25 cellular contexts compared by ENCODE assay signal in genomic region chr7:80703272-80703671, GRCh38.
DNase-seq lines count a peak whose midpoint lies in the region; ATAC-seq, FAIRE-seq and TF ChIP-seq lines count a peak whose summit lies in the region.
"Had no signal": no experiment of that assay in that cellular context is flagged by ENCODE, and none has a peak within 500 bp of the region (broad histone marks: within the 10 kb centered on the region; RNA-seq: fewer than 3 reads in every experiment).

No MANE protein-coding gene starts in this region.

- DNase-seq in HCEC 1CT (peak; percentile 26), adipocyte (ENCODE audit: low read depth) (peak; percentile 7), kidney tubule cell (ENCODE audit: low spot score) (peak; percentile 25), lower lobe of right lung (no peak), kidney (no peak)
- DNase-seq: AML-193; CD4-positive, alpha-beta memory T cell; COR-L47; DMS53; GF-D8; KBM-7; MM.1S; NCI-H2029; NCI-H446 treated with DMSO at 0.1 percent for 48 hours; NCI-H526; NK-92 treated with Interleukin-12 subunit alpha and Interleukin-12 subunit beta, amount 100 ng/mL, for 24 hours; PC-9 had no signal

- no peak for TF ChIP-seq CTCF in C4-2B (conservative IDR thresholded peaks at IDR 0.05)
- TF ChIP-seq CTCF in lower lobe of right lung (IDR thresholded peaks at IDR 0.05): no peak
- no peak for TF ChIP-seq CTCF in kidney (IDR thresholded peaks at IDR 0.05; ENCODE audit: borderline replicate concordance, extremely low read depth, insufficient read depth)

- H3K9ac ChIP-seq in adipocyte (ENCODE audit: low read length): no peak overlapping the region
- H3K9ac ChIP-seq in kidney (ENCODE audit: low read length in 2 of 2): no peak overlapping the region
- H3K9ac ChIP-seq: BLaER1 treated with 17β-estradiol and CSF1 and Interleukin-3, amounts not matched to agents 10 nM and 100 nM had no signal

- H3K9me3 ChIP-seq in adipocyte (ENCODE audit: control insufficient read depth, low read length): no peaks in the 10 kb centered on the region
- no peaks in the 10 kb centered on the region for H3K9me3 ChIP-seq in lower lobe of right lung
- no peaks in the 10 kb centered on the region for H3K9me3 ChIP-seq in kidney (ENCODE audit: control insufficient read depth in 1 of 2, low read length in 2 of 2)
- H3K9me3 ChIP-seq: BLaER1 treated with 17β-estradiol and CSF1 and Interleukin-3, amounts not matched to agents 10 nM and 100 nM; SJSA1 had no signal

- H3K36me3 ChIP-seq in adipocyte (ENCODE audit: control insufficient read depth, insufficient read depth, low read length, severe bottlenecking): no peaks in the 10 kb centered on the region
- no peaks in the 10 kb centered on the region for H3K36me3 ChIP-seq in lower lobe of right lung
- no peaks in the 10 kb centered on the region for H3K36me3 ChIP-seq in kidney (ENCODE audit: control insufficient read depth in 1 of 2, insufficient read depth in 2 of 2, low read length in 2 of 2)
- H3K36me3 ChIP-seq: BLaER1 treated with 17β-estradiol and CSF1 and Interleukin-3, amounts not matched to agents 10 nM and 100 nM; SJSA1 had no signal

- no peak overlapping the region for H3K4me3 ChIP-seq in adipocyte (ENCODE audit: low read length)
- no peak overlapping the region for H3K4me3 ChIP-seq in lower lobe of right lung
- H3K4me3 ChIP-seq in kidney (ENCODE audit: low read length in 2 of 2): no peak overlapping the region
- H3K4me3 ChIP-seq: BLaER1 treated with 17β-estradiol and CSF1 and Interleukin-3, amounts not matched to agents 10 nM and 100 nM; PC-9; SJSA1 had no signal

- H3K27me3 ChIP-seq in adipocyte (replicated peaks; ENCODE audit: control insufficient read depth, insufficient read depth, low read length) (no peaks in the 10 kb centered on the region), lower lobe of right lung (ENCODE audit: low read depth) (no peaks in the 10 kb centered on the region)
- H3K27me3 ChIP-seq: BLaER1 treated with 17β-estradiol and CSF1 and Interleukin-3, amounts not matched to agents 10 nM and 100 nM; SJSA1 had no signal

- peak overlapping the region; percentile 89; the same call in 1 of the 2 replicates for H3K27ac ChIP-seq in C4-2B
- no peak overlapping the region for H3K27ac ChIP-seq in lower lobe of right lung
- H3K27ac ChIP-seq in kidney (ENCODE audit: low read depth in 2 of 2, low read length in 2 of 2): no peak overlapping the region
- H3K27ac ChIP-seq: BLaER1 treated with 17β-estradiol and CSF1 and Interleukin-3, amounts not matched to agents 10 nM and 100 nM; PC-9; SJSA1 had no signal

- peaks cover 22% of the 10 kb centered on the region for H3K4me1 ChIP-seq in adipocyte (ENCODE audit: control insufficient read depth, insufficient read depth, low read length)
- H3K4me1 ChIP-seq in lower lobe of right lung: peaks cover 7% of the 10 kb centered on the region
- H3K4me1 ChIP-seq in kidney (ENCODE audit: control insufficient read depth in 1 of 2, insufficient read depth in 1 of 2, low read depth in 1 of 2, low read length in 2 of 2): no peaks in the 10 kb centered on the region

- ATAC-seq in lower lobe of right lung (no peak), esophagus mucosa (no peak)
- ATAC-seq: HepG2, Right ventricle myocardium inferior had no signal

- no peak for FAIRE-seq in kidney (lab: Jason Lieb, UNC)
- FAIRE-seq: A204.1, GM12891, HepG2 had no signal

- intact Hi-C loops in lower lobe of right lung (cut with DNase I) (no loop called here), kidney (cut with DNase I) (loop anchor here (5.0 kb wide), 1 partner anchor 769 kb away; no protein-coding TSS in a partner anchor)

Comparison
In these comparisons a context has a peak if more than half of its experiments do, and no peak if none do; other contexts are left out.
1. DNase-seq: peak in HCEC 1CT (single experiment), adipocyte (single experiment) and kidney tubule cell (single experiment); none in lower lobe of right lung (single experiment) and kidney (single experiment).